Comparison of ENCODE assay signal across 15 cellular contexts in the genomic region with DNA sequence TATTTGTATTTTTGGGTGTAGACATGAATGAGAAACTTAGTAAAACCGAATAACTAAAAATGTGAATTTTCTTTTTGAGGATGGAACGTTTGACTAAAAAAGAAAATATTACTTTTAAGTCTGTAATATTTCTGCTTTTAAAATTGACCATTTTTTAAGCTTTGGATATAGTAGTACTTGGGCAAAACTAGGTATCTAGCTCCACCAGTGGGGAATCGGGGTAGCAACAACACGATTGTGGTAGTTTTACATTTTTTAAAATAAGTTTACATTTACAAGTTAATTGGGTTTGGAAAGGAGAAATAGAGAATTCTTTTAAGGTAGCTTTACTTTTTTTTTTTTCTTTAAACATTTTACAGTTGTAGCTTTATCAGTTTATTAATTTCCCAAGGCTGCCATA.
DNase-seq lines count a peak whose midpoint lies in the region; ATAC-seq, FAIRE-seq and TF ChIP-seq lines count a peak whose summit lies in the region.
"Had no signal": no experiment of that assay in that cellular context is flagged by ENCODE, and none has a peak within 500 bp of the region (broad histone marks: within the 10 kb centered on the region; RNA-seq: fewer than 3 reads in every experiment).

No MANE protein-coding gene starts in this region.

- TF ChIP-seq CTCF in HepG2 (CRISPR knock-in tag; IDR thresholded peaks at IDR 0.05), result no peak
- TF ChIP-seq CTCF in right lobe of liver (IDR thresholded peaks at IDR 0.05), result peak in 2 of 4 donors; percentile 23 to 34
- peak; percentile 68 for TF ChIP-seq CTCF in RWPE2 (IDR thresholded peaks at IDR 0.05; ENCODE audit: poor library complexity, severe bottlenecking)

- no peak for ATAC-seq in HepG2
- ATAC-seq in right lobe of liver, result no peak
- ATAC-seq in RWPE2 (ENCODE audit: low read depth), result no peak
- no peak for ATAC-seq in GM18907 (IDR thresholded peaks at IDR 0.05; ENCODE audit: unreplicated experiment)
- no peak for ATAC-seq in HG03460 (IDR thresholded peaks at IDR 0.05; ENCODE audit: unreplicated experiment)
- ATAC-seq: sciatic nerve had no signal

- no peak for TF ChIP-seq EP300 in HepG2 (IDR thresholded peaks at IDR 0.05; ENCODE audit: low read depth in 2 of 2, low read length in 2 of 2)
- no peak for TF ChIP-seq EP300 in HepG2 (CRISPR knock-in tag; IDR thresholded peaks at IDR 0.05; ENCODE audit: borderline replicate concordance)

- 97% methylated on average over 4 of the region's 4 CpGs for WGBS in HepG2 (ENCODE audit: low lambda C conversion rate)
- 91% methylated on average over 4 of the region's 4 CpGs for WGBS in right lobe of liver (ENCODE audit: insufficient coverage, low coverage, low lambda C conversion rate, missing lambda C conversion rate)

- no peak for TF ChIP-seq RAD21 in HepG2 (CRISPR knock-in tag; IDR thresholded peaks at IDR 0.05)

- CTCF ChIA-PET in HepG2 (lab: Yijun Ruan, JAX; ENCODE audit: low intra/inter-chr PET ratio, low total read pairs), result no interaction called here

- TF ChIP-seq POLR2A in HepG2 (IDR thresholded peaks at IDR 0.05; ENCODE audit: insufficient read depth in 1 of 2, low read depth in 2 of 2, low read length in 2 of 2) (no peak), right lobe of liver (IDR thresholded peaks at IDR 0.05) (no peak)

- FAIRE-seq in HepG2 (lab: Jason Lieb, UNC), result no peak
- FAIRE-seq: endothelial cell of umbilical vein had no signal

- H3K4me1 ChIP-seq in HepG2 (ENCODE audit: insufficient read depth, low read length) (no peaks in the 10 kb centered on the region), right lobe of liver (peaks cover 0 to 12% (median 0%) of the 10 kb centered on the region in 4 donors), RWPE2 (ENCODE audit: insufficient read depth, poor library complexity, severe bottlenecking) (no peaks in the 10 kb centered on the region)

- intact Hi-C loops in HepG2 (cut with micrococcal nuclease; ENCODE audit: unreplicated experiment), result no loop called here
- intact Hi-C loops in right lobe of liver (cut with DNase I), result no loop called here

- H3K9me3 ChIP-seq in HepG2 (ENCODE audit: low read length) (no peaks in the 10 kb centered on the region), right lobe of liver (no peaks in the 10 kb centered on the region), RWPE2 (ENCODE audit: severe bottlenecking) (no peaks in the 10 kb centered on the region)
- H3K9me3 ChIP-seq: suprapubic skin had no signal

- H3K4me2 ChIP-seq in HepG2 (ENCODE audit: low read depth, low read length), result no peak overlapping the region
- H3K4me2 ChIP-seq: BLaER1 treated with 17β-estradiol and CSF1 and Interleukin-3, amounts not matched to agents 10 nM and 100 nM had no signal

- H4K20me1 ChIP-seq in HepG2 (ENCODE audit: insufficient read depth, low read length), result no peaks in the 10 kb centered on the region
- H4K20me1 ChIP-seq: BLaER1 treated with 17β-estradiol and CSF1 and Interleukin-3, amounts not matched to agents 10 nM and 100 nM had no signal

- POLR2A ChIA-PET in HepG2 (lab: Yijun Ruan, JAX), result no interaction called here

- no peak overlapping the region for H2AFZ ChIP-seq in HepG2 (ENCODE audit: low read length)

- in situ Hi-C loops in HepG2 (cut with HindIII; ENCODE audit: extremely low pct_ligation_motif_present, low pct_unique_long_range_greater_than_20kb), result no loop called here

- no peaks in the 10 kb centered on the region for H3K79me2 ChIP-seq in HepG2 (ENCODE audit: insufficient read depth, low read length)

- H3K27me3 ChIP-seq in HepG2 (ENCODE audit: control insufficient read depth in 1 of 2, insufficient read depth in 2 of 2, low read length in 2 of 2) (no peaks in the 10 kb centered on the region), right lobe of liver (no peaks in the 10 kb centered on the region), RWPE2 (ENCODE audit: insufficient read depth, poor library complexity, severe bottlenecking) (no peaks in the 10 kb centered on the region)
- H3K27me3 ChIP-seq: BLaER1 treated with 17β-estradiol and CSF1 and Interleukin-3, amounts not matched to agents 10 nM and 100 nM; suprapubic skin had no signal

- no TSS peak for BruUV-seq in HepG2 (replicated peaks; lab: Mats Ljungman, UMichigan)

- H3K36me3 ChIP-seq in HepG2 (replicated peaks in 1 of 2; ENCODE audit: control insufficient read depth in 1 of 2, insufficient read depth in 2 of 2, low read length in 2 of 2) (peaks cover 17 to 40% of the 10 kb centered on the region in 2 experiments), right lobe of liver (peaks cover 0 to 20% (median 8%) of the 10 kb centered on the region in 4 donors), RWPE2 (ENCODE audit: low read depth) (peaks cover 71% of the 10 kb centered on the region)

- H3K4me3 ChIP-seq in HepG2 (replicated peaks in 1 of 3; ENCODE audit: insufficient read depth in 1 of 3, low read depth in 2 of 3, low read length in 3 of 3) (no peak overlapping the region), right lobe of liver (no peak overlapping the region), RWPE2 (ENCODE audit: severe bottlenecking) (no peak overlapping the region)
- H3K4me3 ChIP-seq: BLaER1 treated with 17β-estradiol and CSF1 and Interleukin-3, amounts not matched to agents 10 nM and 100 nM; suprapubic skin had no signal

- no peak for DNase-seq in HepG2 (ENCODE audit: low spot score)
- no peak for DNase-seq in right lobe of liver
- DNase-seq in RWPE2 (ENCODE audit: low spot score), result no peak
- DNase-seq in fibroblast of peridontal ligament (ENCODE audit: extremely low read depth), result peak; percentile 30
- no peak for DNase-seq in activated CD4-positive, alpha-beta T cell treated with anti-CD3 and anti-CD28 coated beads, Interleukin-2, amount 50 U/mL, for 4 hours
- no peak for DNase-seq in activated CD4-positive, CD25-positive, alpha-beta regulatory T cell (lab: John Stamatoyannopoulos, UW)
- DNase-seq: activated T-cell treated with anti-CD3 and anti-CD28 coated beads, Interleukin-2, amount 50 U/mL, for 48 hours; anterior cingulate cortex; RPMI8226 had no signal

- no peak overlapping the region for H3K9ac ChIP-seq in HepG2 (ENCODE audit: insufficient read depth, low read depth, low read length)
- H3K9ac ChIP-seq: BLaER1 treated with 17β-estradiol and CSF1 and Interleukin-3, amounts not matched to agents 10 nM and 100 nM had no signal

- H3K27ac ChIP-seq in HepG2 (ENCODE audit: extremely low read length, insufficient read depth, low read length) (no peak overlapping the region), right lobe of liver (no peak overlapping the region), RWPE2 (ENCODE audit: poor library complexity, severe bottlenecking) (no peak overlapping the region)
- H3K27ac ChIP-seq: BLaER1 treated with 17β-estradiol and CSF1 and Interleukin-3, amounts not matched to agents 10 nM and 100 nM; suprapubic skin had no signal

TF ChIP-seq in HepG2, 621 proteins besides CTCF, POLR2A, EP300 and RAD21:
- TF ChIP-seq, protein P1, sequence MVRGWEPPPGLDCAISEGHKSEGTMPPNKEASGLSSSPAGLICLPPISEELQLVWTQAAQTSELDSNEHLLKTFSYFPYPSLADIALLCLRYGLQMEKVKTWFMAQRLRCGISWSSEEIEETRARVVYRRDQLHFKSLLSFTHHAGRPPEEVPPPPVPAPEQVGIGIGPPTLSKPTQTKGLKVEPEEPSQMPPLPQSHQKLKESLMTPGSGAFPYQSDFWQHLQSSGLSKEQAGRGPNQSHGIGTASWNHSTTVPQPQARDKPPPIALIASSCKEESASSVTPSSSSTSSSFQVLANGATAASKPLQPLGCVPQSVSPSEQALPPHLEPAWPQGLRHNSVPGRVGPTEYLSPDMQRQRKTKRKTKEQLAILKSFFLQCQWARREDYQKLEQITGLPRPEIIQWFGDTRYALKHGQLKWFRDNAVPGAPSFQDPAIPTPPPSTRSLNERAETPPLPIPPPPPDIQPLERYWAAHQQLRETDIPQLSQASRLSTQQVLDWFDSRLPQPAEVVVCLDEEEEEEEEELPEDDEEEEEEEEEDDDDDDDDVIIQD (CRISPR knock-in tag; IDR thresholded peaks at IDR 0.05; ENCODE audit: low read depth), result 0 out of 2 replicates have a peak, but pooled peaks have one; percentile 29
- TF ChIP-seq, protein P2, sequence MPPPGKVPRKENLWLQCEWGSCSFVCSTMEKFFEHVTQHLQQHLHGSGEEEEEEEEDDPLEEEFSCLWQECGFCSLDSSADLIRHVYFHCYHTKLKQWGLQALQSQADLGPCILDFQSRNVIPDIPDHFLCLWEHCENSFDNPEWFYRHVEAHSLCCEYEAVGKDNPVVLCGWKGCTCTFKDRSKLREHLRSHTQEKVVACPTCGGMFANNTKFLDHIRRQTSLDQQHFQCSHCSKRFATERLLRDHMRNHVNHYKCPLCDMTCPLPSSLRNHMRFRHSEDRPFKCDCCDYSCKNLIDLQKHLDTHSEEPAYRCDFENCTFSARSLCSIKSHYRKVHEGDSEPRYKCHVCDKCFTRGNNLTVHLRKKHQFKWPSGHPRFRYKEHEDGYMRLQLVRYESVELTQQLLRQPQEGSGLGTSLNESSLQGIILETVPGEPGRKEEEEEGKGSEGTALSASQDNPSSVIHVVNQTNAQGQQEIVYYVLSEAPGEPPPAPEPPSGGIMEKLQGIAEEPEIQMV (CRISPR knock-in tag; IDR thresholded peaks at IDR 0.05; ENCODE audit: low read depth), result no peak
- TF ChIP-seq STAG1 (CRISPR knock-in tag; IDR thresholded peaks at IDR 0.05) (peak; percentile 13; the same call in 1 of the 2 replicates), DNMT3B (CRISPR knock-in tag; conservative IDR thresholded peaks at IDR 0.05) (no peak), ZFP36 (IDR thresholded peaks at IDR 0.05; ENCODE audit: borderline replicate concordance, low read depth, low read length, partially characterized antibody) (no peak)
TF ChIP-seq in HepG2: peak in this region for 2.
